ENCODE assay signal across 19 cellular contexts in the genomic region with DNA sequence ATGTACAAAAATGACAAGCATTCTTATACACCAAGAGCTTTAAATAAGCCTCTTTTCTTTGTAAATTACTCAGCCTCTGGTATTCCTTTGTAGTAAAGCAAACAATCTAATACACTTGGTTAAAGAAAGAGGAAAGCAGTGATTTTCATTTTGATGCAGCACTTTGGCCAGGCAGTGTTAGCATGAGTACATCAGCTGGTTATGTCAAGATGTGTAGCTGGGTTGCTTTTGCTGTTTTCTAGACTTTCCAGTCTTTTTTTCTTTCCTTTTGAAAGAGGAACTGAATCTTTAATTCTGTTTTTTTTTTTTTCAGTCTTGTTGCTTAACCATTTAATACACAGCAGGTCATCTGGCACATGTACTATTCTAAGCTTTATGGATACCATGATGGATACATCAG.
DNase-seq lines count a peak whose midpoint lies in the region; ATAC-seq, FAIRE-seq and TF ChIP-seq lines count a peak whose summit lies in the region.
"Had no signal": no experiment of that assay in that cellular context is flagged by ENCODE, and none has a peak within 500 bp of the region (broad histone marks: within the 10 kb centered on the region; RNA-seq: fewer than 3 reads in every experiment).

No MANE protein-coding gene starts in this region.

- POLR2A ChIA-PET in CD4-positive, alpha-beta memory T cell (lab: Charles Lee; ENCODE audit: partially characterized antibody) = no interaction called here

- H3K27me3 ChIP-seq in OCI-LY3 (ENCODE audit: low read depth, low read length) (no peaks in the 10 kb centered on the region), breast epithelium (no peaks in the 10 kb centered on the region)
- H3K27me3 ChIP-seq in CD4-positive, alpha-beta memory T cell (ENCODE audit: insufficient read depth, low read length) = no peaks in the 10 kb centered on the region
- H3K27me3 ChIP-seq: Peyer's patch, SJSA1 had no signal

- H3K36me3 ChIP-seq in OCI-LY3 (replicated peaks; ENCODE audit: low read depth, low read length) (peaks cover 23% of the 10 kb centered on the region), breast epithelium (no peaks in the 10 kb centered on the region)
- H3K36me3 ChIP-seq in CD4-positive, alpha-beta memory T cell (ENCODE audit: insufficient read depth, low read length) = no peaks in the 10 kb centered on the region
- H3K36me3 ChIP-seq: Peyer's patch, SJSA1 had no signal

- no peaks in the 10 kb centered on the region for H3K36me3 Mint-ChIP-seq in endothelial cell (ENCODE audit: low read depth, unreplicated experiment)
- no peaks in the 10 kb centered on the region for H3K36me3 Mint-ChIP-seq in CD4-positive, alpha-beta memory T cell
- H3K36me3 Mint-ChIP-seq: CD4-positive, CD25-positive, alpha-beta regulatory T cell had no signal

- no peak overlapping the region for H2AFZ ChIP-seq in OCI-LY3 (ENCODE audit: low read depth, low read length)

- no peaks in the 10 kb centered on the region for H3K79me2 ChIP-seq in OCI-LY3 (ENCODE audit: low read length)

- no peaks in the 10 kb centered on the region for H3K9me3 Mint-ChIP-seq in endothelial cell (ENCODE audit: unreplicated experiment)
- H3K9me3 Mint-ChIP-seq in CD4-positive, alpha-beta memory T cell = peaks cover 0 to 5% (median 0%) of the 10 kb centered on the region in 8 donors

- H3K27ac Mint-ChIP-seq in endothelial cell (ENCODE audit: unreplicated experiment) = peak overlapping the region; percentile 18
- H3K27ac Mint-ChIP-seq in CD4-positive, alpha-beta memory T cell = no peak overlapping the region
- H3K27ac Mint-ChIP-seq: CD4-positive, CD25-positive, alpha-beta regulatory T cell; T-helper 17 cell had no signal

- H3K4me2 ChIP-seq in OCI-LY3 (ENCODE audit: low read length) = peak overlapping the region; percentile 17; the same call in 1 of the 2 replicates

- ATAC-seq in HG02884 (IDR thresholded peaks at IDR 0.05; ENCODE audit: unreplicated experiment) = peak; percentile 30
- ATAC-seq in HG02571 (IDR thresholded peaks at IDR 0.05; ENCODE audit: unreplicated experiment) = no peak
- ATAC-seq: T-helper 17 cell had no signal

- H3K4me1 ChIP-seq in OCI-LY3 (ENCODE audit: low read length) (peaks cover 33% of the 10 kb centered on the region), breast epithelium (no peaks in the 10 kb centered on the region)
- no peaks in the 10 kb centered on the region for H3K4me1 ChIP-seq in CD4-positive, alpha-beta memory T cell (ENCODE audit: insufficient read depth, low read length)
- H3K4me1 ChIP-seq: Peyer's patch, SJSA1 had no signal

- peaks cover 9% of the 10 kb centered on the region; the same call in 1 of the 2 replicates for H3K9me3 ChIP-seq in OCI-LY3 (ENCODE audit: insufficient read depth, low read length)
- no peaks in the 10 kb centered on the region for H3K9me3 ChIP-seq in breast epithelium
- no peaks in the 10 kb centered on the region for H3K9me3 ChIP-seq in CD4-positive, alpha-beta memory T cell (ENCODE audit: control insufficient read depth in 1 of 2, low read length in 2 of 2)
- H3K9me3 ChIP-seq: Peyer's patch, SJSA1 had no signal

- FAIRE-seq in GM12892 (lab: Jason Lieb, UNC) = peak; percentile 9

- peaks cover 10% of the 10 kb centered on the region for H3K4me1 Mint-ChIP-seq in endothelial cell (ENCODE audit: unreplicated experiment)
- no peaks in the 10 kb centered on the region for H3K4me1 Mint-ChIP-seq in CD4-positive, alpha-beta memory T cell
- H3K4me1 Mint-ChIP-seq: CD4-positive, CD25-positive, alpha-beta regulatory T cell; T-helper 17 cell had no signal

- no peak overlapping the region for H3K4me3 Mint-ChIP-seq in endothelial cell (ENCODE audit: unreplicated experiment)
- no peak overlapping the region for H3K4me3 Mint-ChIP-seq in CD4-positive, alpha-beta memory T cell
- H3K4me3 Mint-ChIP-seq: CD4-positive, CD25-positive, alpha-beta regulatory T cell; T-helper 17 cell had no signal

- peak overlapping the region; percentile 56 for H3K27ac ChIP-seq in OCI-LY3 (ENCODE audit: low read length)
- no peak overlapping the region for H3K27ac ChIP-seq in breast epithelium
- no peak overlapping the region for H3K27ac ChIP-seq in CD4-positive, alpha-beta memory T cell (ENCODE audit: low read depth, low read length)
- H3K27ac ChIP-seq: Peyer's patch, SJSA1 had no signal

- TF ChIP-seq POLR2A in GM12892 (IDR thresholded peaks at IDR 0.05; ENCODE audit: low read depth, low read length) = no peak
- no peak for TF ChIP-seq POLR2A in breast epithelium (IDR thresholded peaks at IDR 0.05)

- DNase-seq in GM12892 (ENCODE audit: insufficient read length) (no peak), endothelial cell (ENCODE audit: low spot score) (no peak), breast epithelium (ENCODE audit: low spot score in 2 of 2) (no peak)
- no peak for DNase-seq in CD4-positive, alpha-beta memory T cell
- DNase-seq: CD4-positive, CD25-positive, alpha-beta regulatory T cell; COR-L47; DMS79; KG1; NCI-H1417 treated with DMSO at 0.1 percent for 48 hours; NCI-H187; NCI-H446 treated with DMSO at 0.1 percent for 48 hours; NCI-H526 treated with DMSO at 0.1 percent for 48 hours; Peyer's patch; SW 1271; T-helper 17 cell had no signal

- no peaks in the 10 kb centered on the region for H4K20me1 ChIP-seq in OCI-LY3 (ENCODE audit: insufficient read depth, low read length)

- H3K4me3 ChIP-seq in OCI-LY3 (ENCODE audit: low read length) (no peak overlapping the region), breast epithelium (no peak overlapping the region)
- H3K4me3 ChIP-seq in CD4-positive, alpha-beta memory T cell (ENCODE audit: low read length in 2 of 2) = no peak overlapping the region
- H3K4me3 ChIP-seq: Peyer's patch, SJSA1 had no signal

- intact Hi-C loops in breast epithelium (cut with DNase I; ENCODE audit: low total_unique reads) = no loop called here
- intact Hi-C loops in CD4-positive, alpha-beta memory T cell (cut with micrococcal nuclease) = no loop called here

- peaks cover 2% of the 10 kb centered on the region for H3K27me3 Mint-ChIP-seq in endothelial cell (ENCODE audit: unreplicated experiment)
- H3K27me3 Mint-ChIP-seq in CD4-positive, alpha-beta memory T cell = no peaks in the 10 kb centered on the region
- H3K27me3 Mint-ChIP-seq: CD4-positive, CD25-positive, alpha-beta regulatory T cell; T-helper 17 cell had no signal

- CTCF ChIA-PET in CD4-positive, alpha-beta memory T cell (lab: Charles Lee; ENCODE audit: partially characterized antibody) = no interaction called here

- no peak for TF ChIP-seq CTCF in OCI-LY3 (IDR thresholded peaks at IDR 0.05; ENCODE audit: low read depth, low read length)
- no peak for TF ChIP-seq CTCF in endothelial cell (IDR thresholded peaks at IDR 0.05; ENCODE audit: unreplicated experiment)
- no peak for TF ChIP-seq CTCF in breast epithelium (IDR thresholded peaks at IDR 0.05)

- H3K9ac ChIP-seq in OCI-LY3 (ENCODE audit: low read length) = no peak overlapping the region
